ENCODE assay signal across 1 cellular context in genomic region chr4:92521941-92522340, GRCh38.
TF ChIP-seq lines count a peak whose summit lies in the region.

No MANE protein-coding gene starts in this region.

TF ChIP-seq in H1, 55 proteins besides CTCF, POLR2A, EP300 and RAD21:
- TF ChIP-seq TEAD4 (IDR thresholded peaks at IDR 0.05; ENCODE audit: low read depth, low read length) (no peak), MAX (IDR thresholded peaks at IDR 0.05) (no peak)
